ENCODE assay signal across 7 cellular contexts in genomic region chr1:6953216-6953615, GRCh38.
"Had no signal": no experiment of that assay in that cellular context is flagged by ENCODE, and none has a peak within 500 bp of the region (broad histone marks: within the 10 kb centered on the region; RNA-seq: fewer than 3 reads in every experiment).

No MANE protein-coding gene starts in this region.

- H3K27ac Mint-ChIP-seq: H9, HFFc6 had no signal

- ATAC-seq: HCT116 had no signal

- DNase-seq: GM23248, GOT3, H9, HFFc6, IMR-90, KG1 had no signal

- H3K4me3 Mint-ChIP-seq: H9, HFFc6 had no signal
